In genomic region chr17:29572691-29573557, GRCh38 we compare ENCODE assay signal across 8 cellular contexts. TPM values are rescaled to one million over a fixed set of nuclear protein-coding genes. Genes with fewer than 3 reads are reported as not detected.
DNase-seq lines count a peak whose midpoint lies in the region; ATAC-seq and TF ChIP-seq lines count a peak whose summit lies in the region.

No MANE protein-coding gene starts in this region.

- peaks cover 4% of the 10 kb centered on the region for H3K4me1 ChIP-seq in BE2C
- H3K4me1 ChIP-seq in KMS-11 (ENCODE audit: low read depth, poor library complexity, severe bottlenecking) = peaks cover 10% of the 10 kb centered on the region
- peaks cover 4% of the 10 kb centered on the region for H3K4me1 ChIP-seq in prostate gland (replicated peaks)

- H3K36me3 ChIP-seq in BE2C (no peaks in the 10 kb centered on the region), KMS-11 (ENCODE audit: insufficient read depth) (no peaks in the 10 kb centered on the region), prostate gland (peaks cover 7 to 18% of the 10 kb centered on the region in 2 donors)

- H3K27me3 ChIP-seq in BE2C (no peaks in the 10 kb centered on the region), KMS-11 (ENCODE audit: insufficient read depth, low read depth) (no peaks in the 10 kb centered on the region), prostate gland (replicated peaks; ENCODE audit: insufficient read depth) (no peaks in the 10 kb centered on the region)

- ATAC-seq in Right ventricle myocardium inferior (peak; percentile 59), GM21360 (IDR thresholded peaks at IDR 0.05; ENCODE audit: unreplicated experiment) (no peak)

- no peaks in the 10 kb centered on the region for H4K20me1 ChIP-seq in KMS-11 (ENCODE audit: insufficient read depth)

- intact Hi-C loops in Right ventricle myocardium inferior (cut with DNase I) (no loop called here), prostate gland (cut with DNase I) (no loop called here)

- H3K9me3 ChIP-seq in BE2C (no peaks in the 10 kb centered on the region), prostate gland (no peaks in the 10 kb centered on the region)

- WGBS in prostate gland = 42% methylated on average over 18 of the region's 62 CpGs

- H3K27ac ChIP-seq in KMS-11 = no peak overlapping the region
- H3K27ac ChIP-seq in prostate gland = no peak overlapping the region

- no peaks in the 10 kb centered on the region for H3K79me2 ChIP-seq in KMS-11 (ENCODE audit: insufficient read depth, low read depth)

- TF ChIP-seq POLR2A in prostate gland (IDR thresholded peaks at IDR 0.05) = no peak

- no peak overlapping the region for H3K4me2 ChIP-seq in KMS-11

- peak overlapping the region; percentile 35 for H3K4me3 ChIP-seq in BE2C (ENCODE audit: low read depth, low read length)
- H3K4me3 ChIP-seq in KMS-11 (IDR thresholded peaks at IDR 0.05; ENCODE audit: insufficient read depth, low read depth, low read length) = no peak overlapping the region
- H3K4me3 ChIP-seq in prostate gland = peak overlapping the region in 1 of 2 donors; percentile 24

- TF ChIP-seq CTCF in BE2C (IDR thresholded peaks at IDR 0.05; ENCODE audit: low read depth, low read length) (peak; percentile 54), KMS-11 (conservative IDR thresholded peaks at IDR 0.05; ENCODE audit: low read depth, low read length) (peak; percentile 23; the same call in 1 of the 2 replicates), prostate gland (IDR thresholded peaks at IDR 0.05) (peak in 3 of 4 experiments; percentile 39 to 64 (median 58))

- no peak overlapping the region for H2AFZ ChIP-seq in KMS-11 (ENCODE audit: low read depth)

- DNase-seq in BE2C (peak; percentile 73), Right ventricle myocardium inferior (ENCODE audit: missing footprints) (peak; percentile 85), prostate gland (ENCODE audit: low spot score) (no peak), COR-L47 (lab: John Stamatoyannopoulos, UW) (no peak), DMS153 treated with DMSO at 0.1 percent for 48 hours (lab: John Stamatoyannopoulos, UW; ENCODE audit: unreplicated experiment) (no peak)
- DNase-seq in activated effector memory CD4-positive, alpha-beta T cell treated with Interleukin-2 at 50 U/mL for 16 hours = peak; percentile 21

- no peak overlapping the region; the same call in 1 of the 2 replicates for H3K9ac ChIP-seq in KMS-11

RNA-seq across cellular contexts. Expression of gene TP53I13, which starts 4.4 kb away (rescaled TPM):
- 11.0 TPM for polyA plus RNA-seq in BE2C (2012; ENCODE audit: insufficient read depth, insufficient read length, low read depth)
- total RNA-seq in Right ventricle myocardium inferior (38.8 TPM), prostate gland (10 to 100 TPM; 52.5 to 82.0 TPM)

RNA-seq across cellular contexts. Expression of gene ABHD15, which starts 6.1 kb away (rescaled TPM):
- polyA plus RNA-seq in BE2C (2012; ENCODE audit: insufficient read depth, insufficient read length, low read depth) = 0.12 TPM
- 7.1 TPM for total RNA-seq in Right ventricle myocardium inferior
- total RNA-seq in prostate gland = 10 to 100 TPM in 1 of 2 donors, 1 to 10 TPM in 1; 9.1 to 14.8 TPM

RNA-seq across cellular contexts. Expression of gene GIT1, which starts 16.5 kb away (rescaled TPM):
- polyA plus RNA-seq in BE2C (2012; ENCODE audit: insufficient read depth, insufficient read length, low read depth) = 48.9 TPM
- 33.0 TPM for total RNA-seq in Right ventricle myocardium inferior
- total RNA-seq in prostate gland = 10 to 100 TPM; 29.1 to 86.9 TPM

RNA-seq across cellular contexts. Expression of gene ANKRD13B, which starts 20.0 kb away (rescaled TPM):
- 84.2 TPM for polyA plus RNA-seq in BE2C (2012; ENCODE audit: insufficient read depth, insufficient read length, low read depth)
- total RNA-seq in Right ventricle myocardium inferior (9.2 TPM), prostate gland (10 to 100 TPM in 1 of 2 donors, 1 to 10 TPM in 1; 2.7 to 30.0 TPM)

RNA-seq across cellular contexts. Expression of gene CORO6, which starts 49.8 kb away (rescaled TPM):
- polyA plus RNA-seq in BE2C (2012; ENCODE audit: insufficient read depth, insufficient read length, low read depth) = 7.5 TPM
- total RNA-seq in Right ventricle myocardium inferior (93.2 TPM), prostate gland (10 to 100 TPM; 23.4 to 33.5 TPM)

Comparison
In these comparisons a context has a peak if more than half of its experiments do, and no peak if none do; other contexts are left out.
1. DNase-seq: peak in BE2C (single experiment), activated effector memory CD4-positive, alpha-beta T cell treated with Interleukin-2 at 50 U/mL for 16 hours (single experiment) and Right ventricle myocardium inferior (single experiment); none in prostate gland (single experiment), COR-L47 (single experiment) and DMS153 treated with DMSO at 0.1 percent for 48 hours (single experiment).
2. Peak in every context shown above with its lines, with median percentiles within 50 percentile points of each other: CTCF ChIP-seq.